In the genomic region with DNA sequence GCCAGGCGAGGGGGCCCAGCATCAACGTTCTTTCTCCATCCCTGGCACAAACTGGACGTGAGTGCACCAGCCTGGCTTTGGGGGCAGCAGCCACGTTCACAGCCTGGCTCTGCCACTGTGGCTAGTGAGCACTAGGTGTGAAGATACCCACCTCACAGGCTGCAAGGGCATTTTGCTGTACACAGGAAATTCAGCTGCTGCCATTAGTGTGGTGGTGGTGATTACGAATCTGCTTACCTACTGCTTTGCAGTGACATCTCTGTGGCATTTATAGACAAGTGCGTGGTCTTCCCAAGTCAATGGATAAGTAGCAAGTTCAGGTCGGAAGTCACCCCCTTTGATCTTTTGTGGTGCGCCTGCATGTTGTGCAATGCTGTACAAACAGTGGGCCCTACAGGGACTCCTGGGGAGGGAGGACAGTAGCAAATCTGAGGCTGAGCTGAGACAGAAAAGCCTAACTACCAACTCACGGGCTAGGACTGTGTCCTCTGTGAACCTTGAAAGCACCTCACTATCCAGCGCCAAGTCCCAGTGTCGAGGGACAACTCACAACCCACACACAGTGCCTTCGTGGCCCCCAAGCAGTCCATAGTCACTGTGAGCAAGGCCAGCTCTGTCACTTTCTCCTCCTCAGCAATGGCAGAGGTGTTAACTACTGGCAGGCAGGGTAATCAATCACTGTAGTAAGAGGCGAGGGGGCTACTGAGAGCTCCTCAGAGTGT, we compare ENCODE assay signal across 1 cellular context.
A peak's percentile ranks its signal among the peaks of the same experiment; 100 is the strongest.
TF ChIP-seq lines count a peak whose summit lies in the region.

No MANE protein-coding gene starts in this region.

TF ChIP-seq in HepG2, 621 proteins besides CTCF, POLR2A, EP300 and RAD21 (continued from another document and continues in another):
- TF ChIP-seq GMEB2 (CRISPR knock-in tag; IDR thresholded peaks at IDR 0.05; ENCODE audit: low read depth) (no peak), ZNF83 (CRISPR knock-in tag; IDR thresholded peaks at IDR 0.05; ENCODE audit: borderline replicate concordance) (no peak), SALL1 (CRISPR knock-in tag; IDR thresholded peaks at IDR 0.05) (peak; percentile 95), HNF4A (CRISPR knock-in tag; IDR thresholded peaks at IDR 0.05) (peak; percentile 76), ZNF451 (CRISPR knock-in tag; IDR thresholded peaks at IDR 0.05) (0 out of 2 replicates have a peak, but pooled peaks have one; percentile 41), ZZZ3 (CRISPR knock-in tag; IDR thresholded peaks at IDR 0.05; ENCODE audit: borderline replicate concordance) (no peak), ZFP37 (CRISPR knock-in tag; IDR thresholded peaks at IDR 0.05; ENCODE audit: borderline replicate concordance) (no peak), FOXO4 (CRISPR knock-in tag; conservative IDR thresholded peaks at IDR 0.05) (no peak), MEIS2 (CRISPR knock-in tag; IDR thresholded peaks at IDR 0.05) (peak; percentile 82; the same call in 1 of the 2 replicates), CBX1 (IDR thresholded peaks at IDR 0.05; ENCODE audit: low read depth) (no peak), ZNF253 (CRISPR knock-in tag; IDR thresholded peaks at IDR 0.05; ENCODE audit: borderline replicate concordance) (0 out of 2 replicates have a peak, but pooled peaks have one; percentile 75), TCF12 (IDR thresholded peaks at IDR 0.05) (no peak), TCF12 (CRISPR knock-in tag; IDR thresholded peaks at IDR 0.05) (no peak; the same call in 1 of the 2 replicates), ZNF263 (CRISPR knock-in tag; IDR thresholded peaks at IDR 0.05) (peak; percentile 95), ISX (CRISPR knock-in tag; conservative IDR thresholded peaks at IDR 0.05) (no peak), ZBTB4 (CRISPR knock-in tag; IDR thresholded peaks at IDR 0.05; ENCODE audit: borderline replicate concordance) (peak; percentile 85), ZNF430 (CRISPR knock-in tag; IDR thresholded peaks at IDR 0.05) (peak; percentile 55; the same call in 1 of the 2 replicates), HNF1B (CRISPR knock-in tag; IDR thresholded peaks at IDR 0.05) (peak; percentile 87), ZBTB38 (CRISPR knock-in tag; IDR thresholded peaks at IDR 0.05) (0 out of 2 replicates have a peak, but pooled peaks have one; percentile 44), TRIM22 (IDR thresholded peaks at IDR 0.05) (no peak), KDM3A (CRISPR knock-in tag; IDR thresholded peaks at IDR 0.05; ENCODE audit: low read depth) (peak; percentile 88), ZNF10 (CRISPR knock-in tag; IDR thresholded peaks at IDR 0.05; ENCODE audit: borderline replicate concordance, low read depth) (no peak), FOXC1 (CRISPR knock-in tag; IDR thresholded peaks at IDR 0.05; ENCODE audit: borderline replicate concordance) (peak; percentile 51; the same call in 1 of the 2 replicates), FOXK2 (IDR thresholded peaks at IDR 0.05) (no peak), ZNF672 (CRISPR knock-in tag; IDR thresholded peaks at IDR 0.05) (peak; percentile 69; the same call in 1 of the 2 replicates), ZNF776 (CRISPR knock-in tag; IDR thresholded peaks at IDR 0.05) (no peak), NR2F6 (IDR thresholded peaks at IDR 0.05) (peak; percentile 96), NR2F6 (CRISPR knock-in tag; IDR thresholded peaks at IDR 0.05) (peak; percentile 97), NFRKB (IDR thresholded peaks at IDR 0.05) (no peak), TEAD2 (CRISPR knock-in tag; IDR thresholded peaks at IDR 0.05) (no peak), ZSCAN20 (CRISPR knock-in tag; IDR thresholded peaks at IDR 0.05; ENCODE audit: borderline replicate concordance) (no peak), SMARCC2 (IDR thresholded peaks at IDR 0.05) (no peak), HIC2 (CRISPR knock-in tag; IDR thresholded peaks at IDR 0.05; ENCODE audit: low read depth) (peak; percentile 49), ZNF383 (CRISPR knock-in tag; IDR thresholded peaks at IDR 0.05; ENCODE audit: borderline replicate concordance) (peak; percentile 42; the same call in 1 of the 2 replicates), ZNF841 (CRISPR knock-in tag; IDR thresholded peaks at IDR 0.05; ENCODE audit: borderline replicate concordance) (no peak), MATR3 (CRISPR knock-in tag; IDR thresholded peaks at IDR 0.05) (no peak), THAP11 (CRISPR knock-in tag; IDR thresholded peaks at IDR 0.05) (peak; percentile 84), RXRA (CRISPR knock-in tag; IDR thresholded peaks at IDR 0.05) (peak; percentile 98)
- TF ChIP-seq, protein P1, sequence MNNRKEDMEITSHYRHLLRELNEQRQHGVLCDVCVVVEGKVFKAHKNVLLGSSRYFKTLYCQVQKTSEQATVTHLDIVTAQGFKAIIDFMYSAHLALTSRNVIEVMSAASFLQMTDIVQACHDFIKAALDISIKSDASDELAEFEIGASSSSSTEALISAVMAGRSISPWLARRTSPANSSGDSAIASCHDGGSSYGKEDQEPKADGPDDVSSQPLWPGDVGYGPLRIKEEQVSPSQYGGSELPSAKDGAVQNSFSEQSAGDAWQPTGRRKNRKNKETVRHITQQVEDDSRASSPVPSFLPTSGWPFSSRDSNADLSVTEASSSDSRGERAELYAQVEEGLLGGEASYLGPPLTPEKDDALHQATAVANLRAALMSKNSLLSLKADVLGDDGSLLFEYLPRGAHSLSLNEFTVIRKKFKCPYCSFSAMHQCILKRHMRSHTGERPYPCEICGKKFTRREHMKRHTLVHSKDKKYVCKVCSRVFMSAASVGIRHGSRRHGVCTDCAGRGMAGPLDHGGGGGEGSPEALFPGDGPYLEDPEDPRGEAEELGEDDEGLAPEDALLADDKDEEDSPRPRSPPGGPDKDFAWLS (CRISPR knock-in tag; IDR thresholded peaks at IDR 0.05; ENCODE audit: borderline replicate concordance) = no peak
- TF ChIP-seq, protein P2, sequence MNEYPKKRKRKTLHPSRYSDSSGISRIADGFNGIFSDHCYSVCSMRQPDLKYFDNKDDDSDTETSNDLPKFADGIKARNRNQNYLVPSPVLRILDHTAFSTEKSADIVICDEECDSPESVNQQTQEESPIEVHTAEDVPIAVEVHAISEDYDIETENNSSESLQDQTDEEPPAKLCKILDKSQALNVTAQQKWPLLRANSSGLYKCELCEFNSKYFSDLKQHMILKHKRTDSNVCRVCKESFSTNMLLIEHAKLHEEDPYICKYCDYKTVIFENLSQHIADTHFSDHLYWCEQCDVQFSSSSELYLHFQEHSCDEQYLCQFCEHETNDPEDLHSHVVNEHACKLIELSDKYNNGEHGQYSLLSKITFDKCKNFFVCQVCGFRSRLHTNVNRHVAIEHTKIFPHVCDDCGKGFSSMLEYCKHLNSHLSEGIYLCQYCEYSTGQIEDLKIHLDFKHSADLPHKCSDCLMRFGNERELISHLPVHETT (CRISPR knock-in tag; conservative IDR thresholded peaks at IDR 0.05) = no peak; the same call in 1 of the 2 replicates
- TF ChIP-seq, protein P3, sequence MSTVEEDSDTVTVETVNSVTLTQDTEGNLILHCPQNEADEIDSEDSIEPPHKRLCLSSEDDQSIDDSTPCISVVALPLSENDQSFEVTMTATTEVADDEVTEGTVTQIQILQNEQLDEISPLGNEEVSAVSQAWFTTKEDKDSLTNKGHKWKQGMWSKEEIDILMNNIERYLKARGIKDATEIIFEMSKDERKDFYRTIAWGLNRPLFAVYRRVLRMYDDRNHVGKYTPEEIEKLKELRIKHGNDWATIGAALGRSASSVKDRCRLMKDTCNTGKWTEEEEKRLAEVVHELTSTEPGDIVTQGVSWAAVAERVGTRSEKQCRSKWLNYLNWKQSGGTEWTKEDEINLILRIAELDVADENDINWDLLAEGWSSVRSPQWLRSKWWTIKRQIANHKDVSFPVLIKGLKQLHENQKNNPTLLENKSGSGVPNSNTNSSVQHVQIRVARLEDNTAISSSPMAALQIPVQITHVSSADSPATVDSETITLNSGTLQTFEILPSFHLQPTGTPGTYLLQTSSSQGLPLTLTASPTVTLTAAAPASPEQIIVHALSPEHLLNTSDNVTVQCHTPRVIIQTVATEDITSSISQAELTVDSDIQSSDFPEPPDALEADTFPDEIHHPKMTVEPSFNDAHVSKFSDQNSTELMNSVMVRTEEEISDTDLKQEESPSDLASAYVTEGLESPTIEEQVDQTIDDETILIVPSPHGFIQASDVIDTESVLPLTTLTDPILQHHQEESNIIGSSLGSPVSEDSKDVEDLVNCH (CRISPR knock-in tag; IDR thresholded peaks at IDR 0.05) = no peak
- TF ChIP-seq, protein P4, sequence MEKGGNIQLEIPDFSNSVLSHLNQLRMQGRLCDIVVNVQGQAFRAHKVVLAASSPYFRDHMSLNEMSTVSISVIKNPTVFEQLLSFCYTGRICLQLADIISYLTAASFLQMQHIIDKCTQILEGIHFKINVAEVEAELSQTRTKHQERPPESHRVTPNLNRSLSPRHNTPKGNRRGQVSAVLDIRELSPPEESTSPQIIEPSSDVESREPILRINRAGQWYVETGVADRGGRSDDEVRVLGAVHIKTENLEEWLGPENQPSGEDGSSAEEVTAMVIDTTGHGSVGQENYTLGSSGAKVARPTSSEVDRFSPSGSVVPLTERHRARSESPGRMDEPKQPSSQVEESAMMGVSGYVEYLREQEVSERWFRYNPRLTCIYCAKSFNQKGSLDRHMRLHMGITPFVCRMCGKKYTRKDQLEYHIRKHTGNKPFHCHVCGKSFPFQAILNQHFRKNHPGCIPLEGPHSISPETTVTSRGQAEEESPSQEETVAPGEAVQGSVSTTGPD (CRISPR knock-in tag; IDR thresholded peaks at IDR 0.05) = no peak
